In the genomic region with DNA sequence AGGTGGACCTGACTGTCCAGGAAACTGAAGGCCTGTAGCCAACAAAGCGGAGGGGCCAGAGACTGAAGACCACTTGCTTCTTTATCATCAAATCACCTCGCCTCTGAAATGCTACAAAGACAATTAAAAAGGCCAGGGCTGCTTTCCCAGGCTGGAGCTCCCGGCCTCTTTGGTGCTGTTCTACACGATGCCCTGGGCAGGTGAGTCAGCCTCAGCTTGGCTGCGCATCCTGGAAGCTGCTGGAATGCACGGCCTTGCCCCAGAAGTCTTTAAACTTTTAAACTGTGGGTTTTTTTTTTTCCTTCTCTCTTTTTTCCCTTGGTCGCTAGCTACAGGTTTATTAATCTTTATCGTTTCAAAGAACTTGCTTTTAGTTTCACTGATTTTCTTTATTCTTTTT, we compare ENCODE assay signal across 1 cellular context.
TF ChIP-seq lines count a peak whose summit lies in the region.

No MANE protein-coding gene starts in this region.

TF ChIP-seq in HepG2, 621 proteins besides CTCF, POLR2A, EP300 and RAD21 (continued from another document):
- TF ChIP-seq, protein P1, sequence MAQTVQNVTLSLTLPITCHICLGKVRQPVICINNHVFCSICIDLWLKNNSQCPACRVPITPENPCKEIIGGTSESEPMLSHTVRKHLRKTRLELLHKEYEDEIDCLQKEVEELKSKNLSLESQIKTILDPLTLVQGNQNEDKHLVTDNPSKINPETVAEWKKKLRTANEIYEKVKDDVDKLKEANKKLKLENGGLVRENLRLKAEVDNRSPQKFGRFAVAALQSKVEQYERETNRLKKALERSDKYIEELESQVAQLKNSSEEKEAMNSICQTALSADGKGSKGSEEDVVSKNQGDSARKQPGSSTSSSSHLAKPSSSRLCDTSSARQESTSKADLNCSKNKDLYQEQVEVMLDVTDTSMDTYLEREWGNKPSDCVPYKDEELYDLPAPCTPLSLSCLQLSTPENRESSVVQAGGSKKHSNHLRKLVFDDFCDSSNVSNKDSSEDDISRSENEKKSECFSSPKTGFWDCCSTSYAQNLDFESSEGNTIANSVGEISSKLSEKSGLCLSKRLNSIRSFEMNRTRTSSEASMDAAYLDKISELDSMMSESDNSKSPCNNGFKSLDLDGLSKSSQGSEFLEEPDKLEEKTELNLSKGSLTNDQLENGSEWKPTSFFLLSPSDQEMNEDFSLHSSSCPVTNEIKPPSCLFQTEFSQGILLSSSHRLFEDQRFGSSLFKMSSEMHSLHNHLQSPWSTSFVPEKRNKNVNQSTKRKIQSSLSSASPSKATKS (CRISPR knock-in tag; IDR thresholded peaks at IDR 0.05), result no peak
- TF ChIP-seq EHMT2 (IDR thresholded peaks at IDR 0.05; ENCODE audit: borderline replicate concordance, low read depth, low read length), result no peak
- TF ChIP-seq TRIM24 (CRISPR knock-in tag; IDR thresholded peaks at IDR 0.05), result no peak
